ENCODE assay signal across 28 cellular contexts in the genomic region with DNA sequence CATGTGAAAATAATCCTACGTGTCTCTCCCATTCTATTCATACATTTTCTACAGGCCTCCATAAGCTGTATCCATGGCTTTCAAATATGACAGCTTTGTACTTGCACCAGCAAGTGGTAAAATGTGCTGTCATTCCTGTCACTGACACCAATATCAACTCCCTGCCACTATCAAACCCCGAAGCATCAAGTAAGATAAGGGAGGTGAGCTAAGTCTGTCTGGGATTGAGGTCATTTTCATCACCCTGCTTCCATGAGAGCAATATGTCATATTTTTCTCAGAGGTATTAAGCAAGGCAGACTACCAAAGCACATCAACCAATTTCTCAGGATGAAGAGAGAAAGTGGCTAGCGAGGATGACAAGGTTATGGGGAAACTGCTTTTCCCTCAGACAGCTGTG. TPM values are rescaled to one million over a fixed set of nuclear protein-coding genes. Genes with fewer than 3 reads are reported as not detected.
"Had no signal": no experiment of that assay in that cellular context is flagged by ENCODE, and none has a peak within 500 bp of the region (broad histone marks: within the 10 kb centered on the region; RNA-seq: fewer than 3 reads in every experiment).

No MANE protein-coding gene starts in this region.

- DNase-seq: activated CD4-positive, alpha-beta memory T cell treated with anti-CD3 and anti-CD28 coated beads for 36 hours; activated CD4-positive, alpha-beta T cell treated with anti-CD3 and anti-CD28 coated beads, Interleukin-2, amount 10 ng/mL, durations not matched to agents 24 days and 14 days; activated CD4-positive, CD25-positive, alpha-beta regulatory T cell treated with anti-CD3 and anti-CD28 coated beads, Interleukin-2, amount 50 U/mL, for 72 hours; activated gamma-delta T cell treated with Interleukin-2 at 50 U/mL for 16 hours; activated naive CD4-positive, alpha-beta T cell treated with anti-CD3 and anti-CD28 coated beads, Interleukin-2, amount 50 U/mL, for 16 hours; activated T-cell treated with anti-CD3 and anti-CD28 coated beads, Interleukin-2, amount 50 U/mL, for 4 hours; colonic mucosa; effector CD8-positive, alpha-beta T cell; hypothalamus; immature natural killer cell; kidney; retina; stimulated activated CD4-positive, alpha-beta T cell treated with anti-CD3 and anti-CD28 coated beads, Interleukin-15, amount 100 ng/mL, for 24 hours; stimulated activated CD4-positive, alpha-beta T cell treated with anti-CD3 and anti-CD28 coated beads, Interleukin-2, amount 100 ng/mL, for 24 hours; stimulated activated naive B cell treated with anti-CD40 and anti-IgM and Interleukin-4, amounts not matched to agents 10 μg/mL and 1 μg/mL and 100 μg/mL, for 72 hours; stomach; T-helper 2 cell; thyroid gland had no signal

- H3K4me1 ChIP-seq: breast epithelium, colonic mucosa, prostate gland, thyroid gland had no signal

- H3K27ac ChIP-seq: breast epithelium, colonic mucosa, epithelial cell of prostate, gastroesophageal sphincter, neutrophil, prostate gland, stomach, thyroid gland had no signal

- H3K9me3 ChIP-seq: breast epithelium, colonic mucosa, gastroesophageal sphincter, neutrophil, prostate gland, stomach, thyroid gland had no signal

- H3K4me3 ChIP-seq: breast epithelium, colonic mucosa, gastroesophageal sphincter, lung, prostate gland, stomach, thyroid gland had no signal

- H3K36me3 ChIP-seq: breast epithelium, colonic mucosa, gastroesophageal sphincter, neutrophil, prostate gland, stomach, thyroid gland had no signal

- H3K27me3 ChIP-seq: breast epithelium, colonic mucosa, gastroesophageal sphincter, neutrophil, stomach, thyroid gland had no signal

- ATAC-seq: activated T-cell treated with anti-CD3 and anti-CD28 coated beads, Interleukin-2, amount 50 U/mL, for 4 hours; activated T-helper 17 cell treated with anti-CD3 and anti-CD28 coated beads, Interleukin-2, amount 50 U/mL, for 72 hours; gastroesophageal sphincter; stimulated activated naive B cell treated with anti-CD40 and anti-IgM and Interleukin-4, amounts not matched to agents 10 μg/mL and 1 μg/mL and 100 μg/mL, for 72 hours had no signal

RNA-seq across cellular contexts. Expression of a gene that starts 11.1 kb away (rescaled TPM):
- total RNA-seq: activated CD4-positive, alpha-beta memory T cell treated with anti-CD3 and anti-CD28 coated beads for 36 hours; activated CD4-positive, alpha-beta T cell treated with anti-CD3 and anti-CD28 coated beads, Interleukin-2, amount 10 ng/mL, durations not matched to agents 24 days and 14 days; activated T-cell treated with anti-CD3 and anti-CD28 coated beads, Interleukin-2, amount 50 U/mL, for 4 hours; activated T-helper 17 cell treated with anti-CD3 and anti-CD28 coated beads, Interleukin-2, amount 50 U/mL, for 72 hours; breast epithelium; dermis microvascular lymphatic vessel endothelial cell; gastroesophageal sphincter; kidney; lung; mucosa of gallbladder; osteocyte; prostate gland; thyroid gland had no signal
- polyA plus RNA-seq: lung had no signal
